In the genomic region with DNA sequence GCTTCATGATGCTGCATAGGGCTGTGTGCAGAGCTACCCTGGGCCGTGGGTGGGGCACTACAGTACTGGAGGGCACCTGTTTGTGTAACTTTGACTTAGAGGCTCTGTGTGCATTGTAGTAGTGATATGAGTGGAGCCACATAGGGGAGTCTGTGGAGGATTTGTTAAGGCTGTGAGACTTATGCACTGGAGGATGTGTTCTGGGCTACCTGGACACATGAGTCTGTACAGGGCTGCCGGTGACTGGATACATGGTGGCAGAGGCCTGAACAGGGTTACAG, we compare ENCODE assay signal across 20 cellular contexts.
DNase-seq lines count a peak whose midpoint lies in the region; ATAC-seq, FAIRE-seq and TF ChIP-seq lines count a peak whose summit lies in the region.
"Had no signal": no experiment of that assay in that cellular context is flagged by ENCODE, and none has a peak within 500 bp of the region (broad histone marks: within the 10 kb centered on the region; RNA-seq: fewer than 3 reads in every experiment).

No MANE protein-coding gene starts in this region.

- H4K20me1 ChIP-seq in Karpas-422 (ENCODE audit: insufficient read depth, low read depth, low read length) = no peaks in the 10 kb centered on the region
- H4K20me1 ChIP-seq in GM12878 (ENCODE audit: control insufficient read depth, insufficient read depth) = no peaks in the 10 kb centered on the region

- peak; percentile 2 for DNase-seq in Karpas-422
- DNase-seq in GM12878 (ENCODE audit: low read depth, low spot score) = no peak
- DNase-seq in left colon = no peak
- no peak for DNase-seq in stimulated activated effector memory CD8-positive, alpha-beta T cell treated with anti-CD3 and anti-CD28 coated beads, Interleukin-12 subunit alpha, Interleukin-12 subunit beta, amount 100 ng/mL, for 72 hours (ENCODE audit: low spot score in 2 of 2)
- no peak for DNase-seq in CD4-positive, alpha-beta memory T cell
- DNase-seq in stimulated activated CD4-positive, alpha-beta T cell treated with anti-CD3 and anti-CD28 coated beads, Interleukin-4, amount 100 ng/mL, for 24 hours = no peak
- DNase-seq in midbrain (lab: John Stamatoyannopoulos, UW) = no peak
- DNase-seq in NOMO-1 treated with DMSO at 0.1 percent for 48 hours (lab: John Stamatoyannopoulos, UW; ENCODE audit: unreplicated experiment) = no peak
- DNase-seq: BE2C; CD8-positive, alpha-beta T cell; COR-L47; DMS153; DMS79 treated with DMSO at 0.1 percent for 48 hours; EL; GDM1; H7 had no signal

- intact Hi-C loops in GM12878 (cut with micrococcal nuclease; ENCODE audit: unreplicated experiment) (no loop called here), left colon (cut with DNase I, micrococcal nuclease) (no loop called here)
- intact Hi-C loops in CD4-positive, alpha-beta memory T cell (cut with micrococcal nuclease) = no loop called here

- no peak for TF ChIP-seq POLR2A in GM12878 (IDR thresholded peaks at IDR 0.05; ENCODE audit: low read depth, low read length)

- no TSS peak for BruUV-seq in GM12878 (replicated peaks; lab: Mats Ljungman, UMichigan)

- TF ChIP-seq EP300 in GM12878 (IDR thresholded peaks at IDR 0.05; ENCODE audit: borderline replicate concordance in 1 of 2, control insufficient read depth in 1 of 2, low read depth in 2 of 2, low read length in 2 of 2) = no peak

- SMC1A ChIA-PET in GM12878 (lab: Charles Lee; ENCODE audit: uncharacterized antibody, unreplicated experiment) = interaction anchor here (0.6 kb wide), 1 partner anchor 262 kb away, joined by 3 read pairs; no protein-coding TSS in a partner anchor

- TF ChIP-seq CTCF in GM12878 (IDR thresholded peaks at IDR 0.05 in 2 of 3, conservative IDR thresholded peaks at IDR 0.05 in 1 of 3; ENCODE audit: control insufficient read depth in 2 of 3, extremely low read depth in 1 of 3, insufficient read depth in 1 of 3, low read depth in 3 of 3, low read length in 3 of 3) = no peak

- no peak overlapping the region for H3K27ac Mint-ChIP-seq in stimulated activated effector memory CD8-positive, alpha-beta T cell treated with anti-CD3 and anti-CD28 coated beads, Interleukin-12 subunit alpha, Interleukin-12 subunit beta, amount 100 ng/mL, for 72 hours
- peak overlapping the region in 1 of 7 donors; percentile 39 for H3K27ac Mint-ChIP-seq in CD4-positive, alpha-beta memory T cell
- H3K27ac Mint-ChIP-seq: CD8-positive, alpha-beta T cell had no signal

- no peaks in the 10 kb centered on the region for H3K4me1 Mint-ChIP-seq in stimulated activated effector memory CD8-positive, alpha-beta T cell treated with anti-CD3 and anti-CD28 coated beads, Interleukin-12 subunit alpha, Interleukin-12 subunit beta, amount 100 ng/mL, for 72 hours
- H3K4me1 Mint-ChIP-seq in CD4-positive, alpha-beta memory T cell = peaks cover 0 to 11% (median 0%) of the 10 kb centered on the region in 4 donors

- CTCF ChIA-PET in GM12878 (lab: Yijun Ruan, JAX) = interaction anchor here (1.0 to 1.1 kb wide), 2 partner anchors 250 to 271 kb away, joined by 3 read pairs; no protein-coding TSS in a partner anchor
- CTCF ChIA-PET in CD4-positive, alpha-beta memory T cell (lab: Charles Lee; ENCODE audit: partially characterized antibody) = interaction anchor here (0.9 kb wide), 1 partner anchor 26 kb away, joined by 4 read pairs; no protein-coding TSS in a partner anchor

- ATAC-seq in GM12878 = peak; percentile 17; the same call in 1 of the 3 replicates
- ATAC-seq in left colon = peak; percentile 54
- ATAC-seq in stimulated activated effector memory CD8-positive, alpha-beta T cell treated with anti-CD3 and anti-CD28 coated beads, Interleukin-12 subunit alpha, Interleukin-12 subunit beta, amount 100 ng/mL, for 72 hours = peak; percentile 42
- ATAC-seq: CD8-positive, alpha-beta T cell had no signal

- no peak overlapping the region for H3K9ac ChIP-seq in Karpas-422 (ENCODE audit: low read length)
- no peak overlapping the region for H3K9ac ChIP-seq in GM12878 (ENCODE audit: control insufficient read depth, insufficient read depth, low read length)

- H3K4me3 Mint-ChIP-seq in stimulated activated effector memory CD8-positive, alpha-beta T cell treated with anti-CD3 and anti-CD28 coated beads, Interleukin-12 subunit alpha, Interleukin-12 subunit beta, amount 100 ng/mL, for 72 hours = no peak overlapping the region
- H3K4me3 Mint-ChIP-seq in CD4-positive, alpha-beta memory T cell = no peak overlapping the region
- H3K4me3 Mint-ChIP-seq: CD8-positive, alpha-beta T cell had no signal

- no peaks in the 10 kb centered on the region for H3K9me2 ChIP-seq in Karpas-422 (replicated peaks; ENCODE audit: insufficient read depth, low read length)

- H3K4me3 ChIP-seq in Karpas-422 (ENCODE audit: low read length) (no peak overlapping the region), GM12878 (no peak overlapping the region)
- H3K4me3 ChIP-seq in CD4-positive, alpha-beta memory T cell (ENCODE audit: low read length in 2 of 2) = no peak overlapping the region
- H3K4me3 ChIP-seq: A549 had no signal

- H3K4me1 ChIP-seq in Karpas-422 (ENCODE audit: low read length) (peaks cover 5% of the 10 kb centered on the region), GM12878 (ENCODE audit: control insufficient read depth, insufficient read depth, low read length) (no peaks in the 10 kb centered on the region)
- no peaks in the 10 kb centered on the region for H3K4me1 ChIP-seq in CD4-positive, alpha-beta memory T cell (ENCODE audit: insufficient read depth, low read length)
- H3K4me1 ChIP-seq: A549 had no signal

- H2AFZ ChIP-seq in Karpas-422 (ENCODE audit: low read length) (no peak overlapping the region), GM12878 (ENCODE audit: control insufficient read depth, low read depth, low read length) (no peak overlapping the region)

- peaks cover 3% of the 10 kb centered on the region for H3K9me3 Mint-ChIP-seq in stimulated activated effector memory CD8-positive, alpha-beta T cell treated with anti-CD3 and anti-CD28 coated beads, Interleukin-12 subunit alpha, Interleukin-12 subunit beta, amount 100 ng/mL, for 72 hours
- H3K9me3 Mint-ChIP-seq in CD4-positive, alpha-beta memory T cell = peaks cover 0 to 17% (median 4%) of the 10 kb centered on the region in 8 donors

- H3K27me3 ChIP-seq in Karpas-422 (ENCODE audit: low read length) (no peaks in the 10 kb centered on the region), GM12878 (replicated peaks in 1 of 2; ENCODE audit: control insufficient read depth in 2 of 2, insufficient read depth in 2 of 2, low read length in 1 of 2) (no peaks in the 10 kb centered on the region; a peak in 1 of 4 replicates)
- peaks cover 8% of the 10 kb centered on the region for H3K27me3 ChIP-seq in CD4-positive, alpha-beta memory T cell (ENCODE audit: insufficient read depth, low read length)
- H3K27me3 ChIP-seq: BE2C had no signal

- POLR2A ChIA-PET in GM12878 (lab: Charles Lee) = no interaction called here
- POLR2A ChIA-PET in CD4-positive, alpha-beta memory T cell (lab: Charles Lee; ENCODE audit: partially characterized antibody) = no interaction called here

- H3K9me3 ChIP-seq in Karpas-422 (ENCODE audit: low read length) = no peaks in the 10 kb centered on the region
- no peaks in the 10 kb centered on the region for H3K9me3 ChIP-seq in GM12878 (replicated peaks; ENCODE audit: control insufficient read depth, insufficient read depth, low read length)
- no peaks in the 10 kb centered on the region for H3K9me3 ChIP-seq in CD4-positive, alpha-beta memory T cell (ENCODE audit: control insufficient read depth in 1 of 2, low read length in 2 of 2)
- H3K9me3 ChIP-seq: A549, BE2C had no signal

- H3K4me2 ChIP-seq in Karpas-422 (ENCODE audit: low read depth, low read length, poor library complexity, severe bottlenecking) = no peak overlapping the region
- no peak overlapping the region for H3K4me2 ChIP-seq in GM12878 (ENCODE audit: control insufficient read depth, insufficient read depth)
- H3K4me2 ChIP-seq: A549 had no signal

- FAIRE-seq in GM12878 (lab: Jason Lieb, UNC) = no peak
- FAIRE-seq: A549, D721Med had no signal

- no peak for TF ChIP-seq RAD21 in GM12878 (IDR thresholded peaks at IDR 0.05; ENCODE audit: insufficient read depth, low read depth, low read length)

- RAD21 ChIA-PET in GM12878 (lab: Charles Lee; ENCODE audit: unreplicated experiment) = no interaction called here

- no peaks in the 10 kb centered on the region for H3K36me3 Mint-ChIP-seq in stimulated activated effector memory CD8-positive, alpha-beta T cell treated with anti-CD3 and anti-CD28 coated beads, Interleukin-12 subunit alpha, Interleukin-12 subunit beta, amount 100 ng/mL, for 72 hours
- no peaks in the 10 kb centered on the region for H3K36me3 Mint-ChIP-seq in CD4-positive, alpha-beta memory T cell
- H3K36me3 Mint-ChIP-seq: CD8-positive, alpha-beta T cell had no signal

- H3K79me2 ChIP-seq in Karpas-422 (ENCODE audit: low read length) (no peaks in the 10 kb centered on the region), GM12878 (ENCODE audit: control insufficient read depth, insufficient read depth, low read length) (no peaks in the 10 kb centered on the region)

- H3K27ac ChIP-seq in Karpas-422 (ENCODE audit: low read length) = no peak overlapping the region
- H3K27ac ChIP-seq in GM12878 (ENCODE audit: control insufficient read depth, insufficient read depth) = no peak overlapping the region
- H3K27ac ChIP-seq in CD4-positive, alpha-beta memory T cell (ENCODE audit: low read depth, low read length) = no peak overlapping the region
- H3K27ac ChIP-seq: A549, C4-2B, HL-60 had no signal

- in situ Hi-C loops in GM12878 (cut with MboI) = no loop called here

- H3K27me3 Mint-ChIP-seq in CD4-positive, alpha-beta memory T cell = peaks cover 13 to 27% of the 10 kb centered on the region in 2 donors

- H3K36me3 ChIP-seq in Karpas-422 (ENCODE audit: insufficient read depth, low read length) (no peaks in the 10 kb centered on the region), GM12878 (ENCODE audit: control insufficient read depth in 2 of 2, insufficient read depth in 2 of 2, low read length in 1 of 2) (no peaks in the 10 kb centered on the region)
- no peaks in the 10 kb centered on the region for H3K36me3 ChIP-seq in CD4-positive, alpha-beta memory T cell (ENCODE audit: insufficient read depth, low read length)
- H3K36me3 ChIP-seq: BE2C had no signal

- 25% methylated on average over 2 of the region's 2 CpGs for WGBS in GM12878 (ENCODE audit: insufficient coverage, insufficient replicate concordance, low lambda C conversion rate, missing lambda C conversion rate)

TF ChIP-seq in GM12878, 131 proteins besides CTCF, POLR2A, EP300 and RAD21:
- no peak for TF ChIP-seq SIX5 (IDR thresholded peaks at IDR 0.05; ENCODE audit: low read depth, low read length, severe bottlenecking)
- no peak for TF ChIP-seq SIN3A (IDR thresholded peaks at IDR 0.05; ENCODE audit: low read depth, low read length)
